2 cellular contexts compared by ENCODE assay signal in genomic region chr5:159118958-159119659, GRCh38. TPM values are rescaled to one million over a fixed set of nuclear protein-coding genes. Genes with fewer than 3 reads are reported as not detected.
"Had no signal": no experiment of that assay in that cellular context is flagged by ENCODE, and none has a peak within 500 bp of the region (broad histone marks: within the 10 kb centered on the region; RNA-seq: fewer than 3 reads in every experiment).

No MANE protein-coding gene starts in this region.

RNA-seq across cellular contexts. Expression of gene EBF1, which starts 19.4 kb away (rescaled TPM):
- total RNA-seq: activated CD8-positive, alpha-beta memory T cell treated with anti-CD3 and anti-CD28 coated beads for 36 hours; activated T-helper 1 cell treated with anti-CD3 and anti-CD28 coated beads, Interleukin-12 subunit alpha, Interleukin-12 subunit beta, Interleukin-2, Interleukin-4 antibody, amounts not matched to agents 30 ng/mL and 10 ng/mL and 1 ng/mL, durations not matched to agents 14 hours and 24 hours and 36 hours had no signal
